ENCODE assay signal across 19 cellular contexts in genomic region chr16:77913738-77914263, GRCh38.
A peak's percentile ranks its signal among the peaks of the same experiment; 100 is the strongest.
DNase-seq lines count a peak whose midpoint lies in the region; ATAC-seq and TF ChIP-seq lines count a peak whose summit lies in the region.
"Had no signal": no experiment of that assay in that cellular context is flagged by ENCODE, and none has a peak within 500 bp of the region (broad histone marks: within the 10 kb centered on the region; RNA-seq: fewer than 3 reads in every experiment).

No MANE protein-coding gene starts in this region.

- no peaks in the 10 kb centered on the region for H3K36me3 ChIP-seq in GM23338 (ENCODE audit: insufficient read depth)

- no peak for TF ChIP-seq CTCF in GM23338 (conservative IDR thresholded peaks at IDR 0.05; ENCODE audit: low read depth in 2 of 2)

- DNase-seq in GM23338 (ENCODE audit: low spot score) (no peak), amniotic epithelial cell (ENCODE audit: low read depth) (peak; percentile 70), globus pallidus (ENCODE audit: low spot score) (peak; percentile 31), pons (ENCODE audit: low spot score) (peak; percentile 75), SIG-M5 (lab: John Stamatoyannopoulos, UW) (no peak)
- DNase-seq in stimulated activated naive CD8-positive, alpha-beta T cell treated with anti-CD3 and anti-CD28 coated beads, Interleukin-15, amount 100 ng/mL, for 72 hours: no peak
- DNase-seq: AML-193, DMS 273 treated with DMSO at 0.1 percent for 48 hours, GDM1, NCI-H1417, NCI-H187 treated with DMSO at 0.1 percent for 48 hours, NCI-H226, NCI-H526, PC-3, RPMI8226, SHP77 treated with DMSO at 0.1 percent for 48 hours had no signal

- H3K27ac ChIP-seq in GM23338 (ENCODE audit: low read depth): peak overlapping the region; percentile 63; the same call in 1 of the 2 replicates
- H3K27ac ChIP-seq: KMS-11 had no signal

- no peaks in the 10 kb centered on the region for H3K9me3 Mint-ChIP-seq in GM23338
- no peaks in the 10 kb centered on the region for H3K9me3 Mint-ChIP-seq in stimulated activated naive CD8-positive, alpha-beta T cell treated with anti-CD3 and anti-CD28 coated beads, Interleukin-15, amount 100 ng/mL, for 72 hours

- ATAC-seq in GM23338 (no peak), HG02642 (IDR thresholded peaks at IDR 0.05; ENCODE audit: poor library complexity, unreplicated experiment) (no peak)
- no peak for ATAC-seq in stimulated activated naive CD8-positive, alpha-beta T cell treated with anti-CD3 and anti-CD28 coated beads, Interleukin-15, amount 100 ng/mL, for 72 hours
- ATAC-seq: PC-3 had no signal

- H3K79me2 ChIP-seq in GM23338 (replicated peaks; ENCODE audit: insufficient read depth): no peaks in the 10 kb centered on the region

- H3K27me3 ChIP-seq in GM23338 (ENCODE audit: insufficient read depth): no peaks in the 10 kb centered on the region

- no peaks in the 10 kb centered on the region for H3F3A ChIP-seq in GM23338 (replicated peaks; ENCODE audit: low read depth)

- no peak overlapping the region for H2AFZ ChIP-seq in GM23338

- no peak overlapping the region for H3K4me3 Mint-ChIP-seq in GM23338
- H3K4me3 Mint-ChIP-seq in stimulated activated naive CD8-positive, alpha-beta T cell treated with anti-CD3 and anti-CD28 coated beads, Interleukin-15, amount 100 ng/mL, for 72 hours: no peak overlapping the region
- H3K4me3 Mint-ChIP-seq: CD14-positive monocyte had no signal

- peaks cover 3% of the 10 kb centered on the region; the same call in 1 of the 2 replicates for H3K9me2 ChIP-seq in GM23338 (ENCODE audit: insufficient read depth)

- peaks cover 46% of the 10 kb centered on the region for H3K4me1 Mint-ChIP-seq in GM23338
- no peaks in the 10 kb centered on the region for H3K4me1 Mint-ChIP-seq in stimulated activated naive CD8-positive, alpha-beta T cell treated with anti-CD3 and anti-CD28 coated beads, Interleukin-15, amount 100 ng/mL, for 72 hours
- H3K4me1 Mint-ChIP-seq: CD14-positive monocyte had no signal

- H3K4me1 ChIP-seq in GM23338 (ENCODE audit: insufficient read depth): peaks cover 52% of the 10 kb centered on the region

- no peak overlapping the region for H3K27ac Mint-ChIP-seq in GM23338
- no peak overlapping the region for H3K27ac Mint-ChIP-seq in stimulated activated naive CD8-positive, alpha-beta T cell treated with anti-CD3 and anti-CD28 coated beads, Interleukin-15, amount 100 ng/mL, for 72 hours
- H3K27ac Mint-ChIP-seq: CD14-positive monocyte had no signal

- no peaks in the 10 kb centered on the region for H3K36me3 Mint-ChIP-seq in GM23338 (ENCODE audit: low read depth)
- H3K36me3 Mint-ChIP-seq: CD14-positive monocyte had no signal

- peaks cover 4% of the 10 kb centered on the region for H3K27me3 Mint-ChIP-seq in GM23338 (ENCODE audit: insufficient read depth, low read depth, poor library complexity)
- peaks cover 4% of the 10 kb centered on the region for H3K27me3 Mint-ChIP-seq in stimulated activated naive CD8-positive, alpha-beta T cell treated with anti-CD3 and anti-CD28 coated beads, Interleukin-15, amount 100 ng/mL, for 72 hours

- no peak overlapping the region for H3K4me3 ChIP-seq in GM23338

- peak overlapping the region; percentile 24; the same call in 1 of the 2 replicates for H3K4me2 ChIP-seq in GM23338
- H3K4me2 ChIP-seq: KMS-11 had no signal

- no peaks in the 10 kb centered on the region for H4K20me1 ChIP-seq in GM23338 (replicated peaks; ENCODE audit: insufficient read depth)

TF ChIP-seq in GM23338, 12 proteins besides CTCF, POLR2A, EP300 and RAD21:
- TF ChIP-seq EZH2phosphoT487 (IDR thresholded peaks at IDR 0.05; ENCODE audit: unreplicated experiment) (no peak), ZNF114 (CRISPR knock-in tag; IDR thresholded peaks at IDR 0.05) (no peak), POLR2AphosphoS5 (IDR thresholded peaks at IDR 0.05; ENCODE audit: low read depth) (no peak), NANOG (IDR thresholded peaks at IDR 0.05; ENCODE audit: borderline replicate concordance) (no peak)
TF ChIP-seq in GM23338: peak in this region for 0.

Comparison
In these comparisons a context has a peak if more than half of its experiments do, and no peak if none do; other contexts are left out.
1. DNase-seq: peak in amniotic epithelial cell (single experiment), globus pallidus (single experiment) and pons (single experiment); none in GM23338 (single experiment), SIG-M5 (single experiment) and stimulated activated naive CD8-positive, alpha-beta T cell treated with anti-CD3 and anti-CD28 coated beads, Interleukin-15, amount 100 ng/mL, for 72 hours (0 of 2).